ENCODE assay signal across 1 cellular context in the genomic region with DNA sequence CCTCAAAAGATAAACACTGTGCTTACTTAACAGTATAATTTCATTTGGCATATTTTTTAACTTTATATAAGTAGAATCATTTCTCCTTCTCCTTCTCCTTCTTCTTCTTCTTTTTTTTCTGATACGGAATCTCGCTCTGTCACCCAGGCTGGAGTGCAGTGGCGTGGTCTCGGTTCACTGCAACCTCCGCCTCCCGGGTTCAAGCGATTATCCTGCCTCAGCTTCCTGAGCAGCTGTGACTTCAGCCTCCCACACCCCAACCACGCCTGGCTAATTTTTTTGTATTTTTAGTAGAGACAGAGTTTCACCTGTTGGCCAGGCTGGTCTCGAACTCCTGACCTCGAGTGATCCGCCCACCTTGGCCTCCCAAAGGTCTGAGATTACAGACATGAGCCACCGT.
A peak's percentile ranks its signal among the peaks of the same experiment; 100 is the strongest.
TF ChIP-seq lines count a peak whose summit lies in the region.

No MANE protein-coding gene starts in this region.

TF ChIP-seq in HEK293, 187 proteins besides CTCF, POLR2A, EP300 and RAD21:
- TF ChIP-seq ZFHX2 (tag by site-specific recombination; conservative IDR thresholded peaks at IDR 0.05) (peak; percentile 56; the same call in 1 of the 2 replicates), SCRT2 (tag by site-specific recombination; IDR thresholded peaks at IDR 0.05) (peak; percentile 41; the same call in 1 of the 2 replicates), ZNF600 (tag by site-specific recombination; IDR thresholded peaks at IDR 0.05) (peak; percentile 57; the same call in 1 of the 2 replicates)
